1 cellular context compared by ENCODE assay signal in genomic region chr14:68556253-68556652, GRCh38.
TF ChIP-seq lines count a peak whose summit lies in the region.

No MANE protein-coding gene starts in this region.

TF ChIP-seq in K562, 482 proteins besides CTCF, POLR2A, EP300 and RAD21:
- TF ChIP-seq TCF7 (IDR thresholded peaks at IDR 0.05; ENCODE audit: borderline replicate concordance) (no peak), SPI1 (IDR thresholded peaks at IDR 0.05; ENCODE audit: borderline replicate concordance, low read depth, low read length) (0 out of 2 replicates have a peak, but pooled peaks have one; percentile 33)
